8 cellular contexts compared by ENCODE assay signal in the genomic region with DNA sequence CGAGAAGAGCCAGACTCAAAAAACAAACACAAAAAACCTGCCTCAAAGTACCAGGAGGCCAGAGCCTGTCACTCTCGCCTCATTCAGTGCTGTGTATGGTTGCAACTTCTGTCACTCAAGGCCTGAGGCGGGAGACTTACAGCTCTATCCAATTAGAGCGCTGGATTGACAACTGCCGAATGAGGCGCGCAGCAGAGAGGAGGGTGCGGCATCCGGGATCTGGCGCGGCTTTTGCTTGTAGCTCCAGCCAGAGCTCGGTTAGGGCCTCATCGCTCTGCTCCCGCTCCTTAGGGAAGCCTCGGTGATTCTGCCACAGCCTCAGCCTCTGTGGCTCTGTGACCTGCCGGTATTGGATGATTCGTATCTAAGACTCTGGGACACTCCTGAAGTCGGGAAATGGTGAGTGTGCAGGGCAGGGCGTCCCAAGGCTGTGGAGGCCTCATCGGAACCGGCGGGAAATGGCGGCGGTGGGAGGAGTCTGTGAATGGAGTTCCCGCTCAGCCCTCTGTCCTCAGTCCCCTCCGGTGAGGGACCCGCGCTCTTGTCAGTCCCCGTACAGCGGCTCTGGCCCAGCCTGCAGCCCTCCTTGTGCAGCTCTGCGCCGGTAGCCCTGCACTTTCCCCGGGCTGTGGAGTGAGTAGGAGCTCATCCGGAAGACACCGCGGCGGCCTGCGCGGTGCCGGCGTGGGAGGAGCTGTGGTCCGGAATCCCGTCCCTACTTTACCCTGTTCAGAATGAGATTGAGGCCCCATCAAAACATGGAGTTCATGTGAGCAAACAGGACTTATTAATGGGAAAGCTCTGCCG. TPM values are rescaled to one million over a fixed set of nuclear protein-coding genes. Genes with fewer than 3 reads are reported as not detected.
A peak's percentile ranks its signal among the peaks of the same experiment; 100 is the strongest.
DNase-seq lines count a peak whose midpoint lies in the region; ATAC-seq and TF ChIP-seq lines count a peak whose summit lies in the region.

A gene (plus strand): TSS at position 227 of the 807 bp plus-strand sequence. CDS start 170 bp downstream, at position 397.

- no peaks in the 10 kb centered on the region for H3K9me1 ChIP-seq in IMR-90 (ENCODE audit: insufficient read depth, low read length)

- no peak within 1 kb of the TSS for H2BK20ac ChIP-seq in IMR-90 (ENCODE audit: low read depth, low read length)

- H3K23ac ChIP-seq in IMR-90 (ENCODE audit: low read depth, low read length), result peak within 1 kb of the TSS; percentile 82

- no peaks in the 10 kb centered on the region for H3K27me3 ChIP-seq in IMR-90 (ENCODE audit: control insufficient read depth, insufficient read depth, low read length)

- peak within 1 kb of the TSS; percentile 89 for H3K27ac ChIP-seq in IMR-90 (ENCODE audit: insufficient read depth, low read length)

- H2BK5ac ChIP-seq in IMR-90 (ENCODE audit: low read depth, low read length, poor library complexity, severe bottlenecking), result peak within 1 kb of the TSS; percentile 78

- peak within 1 kb of the TSS; percentile 96 for H2AFZ ChIP-seq in IMR-90 (replicated peaks; ENCODE audit: low read length, poor library complexity)

- peak within 1 kb of the TSS; percentile 93 to 98 for H3K27ac Mint-ChIP-seq in natural killer cell treated with Interleukin-12 subunit alpha and Interleukin-12 subunit beta and Interleukin-15 and Interleukin-18, amount 100 ng/mL, for 72 hours

- ATAC-seq in GM21515 (IDR thresholded peaks at IDR 0.05; ENCODE audit: unreplicated experiment) (peak; percentile 99), IMR-90 (ENCODE audit: low read depth) (peak; percentile 99)
- peak; percentile 96 to 98 for ATAC-seq in natural killer cell treated with Interleukin-12 subunit alpha and Interleukin-12 subunit beta and Interleukin-15 and Interleukin-18, amount 100 ng/mL, for 72 hours

- H3K36me3 Mint-ChIP-seq in natural killer cell treated with Interleukin-12 subunit alpha and Interleukin-12 subunit beta and Interleukin-15 and Interleukin-18, amount 100 ng/mL, for 72 hours, result peaks cover 27% of the 10 kb centered on the region

- CTCF ChIA-PET in IMR-90 (lab: Yijun Ruan, JAX), result no interaction called here

- intact Hi-C loops in IMR-90 (cut with micrococcal nuclease), result no loop called here

- H3K9me3 Mint-ChIP-seq in natural killer cell treated with Interleukin-12 subunit alpha and Interleukin-12 subunit beta and Interleukin-15 and Interleukin-18, amount 100 ng/mL, for 72 hours, result peaks cover 7% of the 10 kb centered on the region

- H3K36me3 ChIP-seq in IMR-90 (ENCODE audit: control insufficient read depth, insufficient read depth, low read length), result peaks cover 1% of the 10 kb centered on the region; the same call in 1 of the 2 replicates

- DNase-seq in DMS 273 treated with DMSO at 0.1 percent for 48 hours (lab: John Stamatoyannopoulos, UW) (peak; percentile 91), IMR-90 (peak; percentile 97), RPMI7951 (ENCODE audit: low read depth) (peak; percentile 96), fibroblast of peridontal ligament (ENCODE audit: extremely low read depth) (peak; percentile 97)
- peak; percentile 81 for DNase-seq in activated T-helper 9 cell treated with anti-CD3 and anti-CD28 coated beads, Interleukin-2, amount 50 U/mL, for 16 hours (ENCODE audit: low read depth)
- peak; percentile 93 for DNase-seq in natural killer cell treated with Interleukin-12 subunit alpha and Interleukin-12 subunit beta and Interleukin-15 and Interleukin-18, amount 100 ng/mL, for 72 hours (ENCODE audit: low spot score)
- peak; percentile 81 for DNase-seq in stimulated activated naive CD4-positive, alpha-beta T cell treated with Interleukin-2 at 50 U/mL for 16 hours (lab: John Stamatoyannopoulos, UW)

- H3K14ac ChIP-seq in IMR-90 (replicated peaks; ENCODE audit: low read depth, low read length), result peak within 1 kb of the TSS; percentile 91

- peaks cover 12% of the 10 kb centered on the region for H3K9me3 ChIP-seq in IMR-90 (ENCODE audit: control insufficient read depth, insufficient read depth, low read length)

- no peak within 1 kb of the TSS; the same call in 2 of the 3 replicates for H2BK15ac ChIP-seq in IMR-90 (ENCODE audit: low read depth, low read length)

- peaks cover 6 to 13% of the 10 kb centered on the region in 2 experiments for H3K79me1 ChIP-seq in IMR-90 (ENCODE audit: low read depth in 1 of 2, low read length in 2 of 2)

- peak within 1 kb of the TSS; percentile 98 for H3K4me2 ChIP-seq in IMR-90 (ENCODE audit: low read depth, low read length)

- in situ Hi-C loops in IMR-90 (cut with MboI; ENCODE audit: low sequenced_read_pairs), result no loop called here

- peak within 1 kb of the TSS; percentile 93 for H3K4me3 Mint-ChIP-seq in natural killer cell treated with Interleukin-12 subunit alpha and Interleukin-12 subunit beta and Interleukin-15 and Interleukin-18, amount 100 ng/mL, for 72 hours

- H3K4ac ChIP-seq in IMR-90 (ENCODE audit: low read depth, low read length), result peak within 1 kb of the TSS; percentile 86

- H3K9ac ChIP-seq in IMR-90 (ENCODE audit: low read depth, low read length), result peak within 1 kb of the TSS; percentile 91

- H3K4me1 Mint-ChIP-seq in natural killer cell treated with Interleukin-12 subunit alpha and Interleukin-12 subunit beta and Interleukin-15 and Interleukin-18, amount 100 ng/mL, for 72 hours (ENCODE audit: low read depth in 2 of 2), result peaks cover 33 to 38% of the 10 kb centered on the region in 2 donors

- peak within 1 kb of the TSS; percentile 89 for H3K4me3 ChIP-seq in IMR-90 (ENCODE audit: insufficient read depth, low read depth, low read length)

- peak within 1 kb of the TSS; percentile 87 for H3K18ac ChIP-seq in IMR-90 (ENCODE audit: low read depth, low read length)

- whole genome bisulfite sequencing in IMR-90 (ENCODE audit: extremely low coverage in 2 of 2, insufficient read length in 1 of 2), 2 experiments, result 1% methylated on average over 17 of the region's 44 CpGs; no CpG with 5 or more reads in 1 of the 2 experiments

- BruUV-seq in IMR-90 (replicated peaks; lab: Mats Ljungman, UMichigan), result TSS peak; percentile 80

- TF ChIP-seq CTCF in IMR-90 (conservative IDR thresholded peaks at IDR 0.05; ENCODE audit: low read depth, low read length), result no peak

- no peaks in the 10 kb centered on the region; the same call in 1 of the 2 replicates for H3K4me1 ChIP-seq in IMR-90 (ENCODE audit: control insufficient read depth, insufficient read depth, low read length)

- dilution Hi-C loops in IMR-90 (cut with HindIII; ENCODE audit: low sequenced_read_pairs, unreplicated experiment), result no loop called here

- H2BK120ac ChIP-seq in IMR-90 (ENCODE audit: low read depth, low read length), result no peak within 1 kb of the TSS

- peak within 1 kb of the TSS; percentile 75; the same call in 1 of the 2 replicates for H3K56ac ChIP-seq in IMR-90 (ENCODE audit: extremely low read depth, insufficient read depth, low read length)

- H2AK9ac ChIP-seq in IMR-90 (replicated peaks; ENCODE audit: low read depth, low read length, poor library complexity), result peak within 1 kb of the TSS; percentile 19

- H4K5ac ChIP-seq in IMR-90 (ENCODE audit: low read depth, low read length), result peak within 1 kb of the TSS; percentile 78

- TF ChIP-seq RAD21 in IMR-90 (IDR thresholded peaks at IDR 0.05; ENCODE audit: low read length), result no peak

- H3K27me3 Mint-ChIP-seq in natural killer cell treated with Interleukin-12 subunit alpha and Interleukin-12 subunit beta and Interleukin-15 and Interleukin-18, amount 100 ng/mL, for 72 hours, result no peaks in the 10 kb centered on the region

- POLR2A ChIA-PET in IMR-90 (lab: Charles Lee; ENCODE audit: unreplicated experiment), result no interaction called here

- H4K8ac ChIP-seq in IMR-90 (ENCODE audit: low read depth in 2 of 2, low read length in 2 of 2), result peak within 1 kb of the TSS; percentile 83 to 89

- no peak within 1 kb of the TSS for H2AK5ac ChIP-seq in IMR-90 (ENCODE audit: low read depth, low read length)

- TF ChIP-seq POLR2A in IMR-90 (IDR thresholded peaks at IDR 0.05; ENCODE audit: low read depth, low read length), result peak; percentile 79

- H4K91ac ChIP-seq in IMR-90 (ENCODE audit: insufficient read depth, low read depth, low read length), result peak within 1 kb of the TSS; percentile 80

- H4K20me1 ChIP-seq in IMR-90 (ENCODE audit: insufficient read depth, low read length), result 0 out of 2 replicates have a peak, but pooled peaks cover 6% of the 10 kb centered on the region

TF ChIP-seq in IMR-90, 13 proteins besides CTCF, POLR2A, EP300 and RAD21:
- no peak for TF ChIP-seq CHD1 (IDR thresholded peaks at IDR 0.05; ENCODE audit: low read depth, low read length)
- no peak for TF ChIP-seq RCOR1 (IDR thresholded peaks at IDR 0.05; ENCODE audit: insufficient replicate concordance, low read length)
- no peak for TF ChIP-seq SMC3 (IDR thresholded peaks at IDR 0.05; ENCODE audit: low read depth, low read length)
- no peak for TF ChIP-seq RFX5 (IDR thresholded peaks at IDR 0.05; ENCODE audit: low read depth, low read length)
- TF ChIP-seq, protein P1, sequence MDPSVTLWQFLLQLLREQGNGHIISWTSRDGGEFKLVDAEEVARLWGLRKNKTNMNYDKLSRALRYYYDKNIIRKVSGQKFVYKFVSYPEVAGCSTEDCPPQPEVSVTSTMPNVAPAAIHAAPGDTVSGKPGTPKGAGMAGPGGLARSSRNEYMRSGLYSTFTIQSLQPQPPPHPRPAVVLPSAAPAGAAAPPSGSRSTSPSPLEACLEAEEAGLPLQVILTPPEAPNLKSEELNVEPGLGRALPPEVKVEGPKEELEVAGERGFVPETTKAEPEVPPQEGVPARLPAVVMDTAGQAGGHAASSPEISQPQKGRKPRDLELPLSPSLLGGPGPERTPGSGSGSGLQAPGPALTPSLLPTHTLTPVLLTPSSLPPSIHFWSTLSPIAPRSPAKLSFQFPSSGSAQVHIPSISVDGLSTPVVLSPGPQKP (IDR thresholded peaks at IDR 0.05; ENCODE audit: borderline replicate concordance, low read depth, low read length), result no peak
- no peak for TF ChIP-seq NFE2L2 (IDR thresholded peaks at IDR 0.05; ENCODE audit: low read depth, low read length)
- no peak for TF ChIP-seq BHLHE40 (IDR thresholded peaks at IDR 0.05; ENCODE audit: low read depth, low read length)
- no peak for TF ChIP-seq MAFK (IDR thresholded peaks at IDR 0.05; ENCODE audit: low read depth, low read length)
- TF ChIP-seq FOS (IDR thresholded peaks at IDR 0.05; ENCODE audit: low read depth, low read length), result no peak
- TF ChIP-seq CEBPB (IDR thresholded peaks at IDR 0.05; ENCODE audit: low read depth, low read length), result no peak

RNA-seq across cellular contexts. Expression of the gene that starts here (rescaled TPM):
- total RNA-seq in IMR-90 (2012; rRNA removed), result 1.8 and 2.2 TPM in 2 replicates
- 0.92 and 1.1 TPM in 2 replicates for polyA plus RNA-seq in IMR-90 (2012; rRNA removed)
- 0.46 and 0.67 TPM in 2 replicates for polyA plus RNA-seq in IMR-90 (2012; cell fraction: cytosol; rRNA removed)
- polyA plus RNA-seq in IMR-90 (2012; cell fraction: nucleus; rRNA removed; ENCODE audit: low replicate concordance), result 0.89 and 2.1 TPM in 2 replicates
- total RNA-seq in RPMI7951 (2014; rRNA removed; shearing (Covaris generic)), result 3.6 and 4.2 TPM in 2 replicates
- total RNA-seq in natural killer cell treated with Interleukin-12 subunit alpha and Interleukin-12 subunit beta and Interleukin-15 and Interleukin-18, amount 100 ng/mL, for 72 hours, result 10 to 100 TPM; 10.4 to 10.8 TPM

Comparison
In these comparisons a context has a peak if more than half of its experiments do, and no peak if none do; other contexts are left out.
1. Peak in every context shown above with its lines: DNase-seq, ATAC-seq, H3K4me3 ChIP-seq and H3K27ac ChIP-seq.